ENCODE assay signal across 14 cellular contexts in genomic region chr1:170414989-170415733, GRCh38.
A peak's percentile ranks its signal among the peaks of the same experiment; 100 is the strongest.
DNase-seq lines count a peak whose midpoint lies in the region; TF ChIP-seq lines count a peak whose summit lies in the region.
"Had no signal": no experiment of that assay in that cellular context is flagged by ENCODE, and none has a peak within 500 bp of the region (broad histone marks: within the 10 kb centered on the region; RNA-seq: fewer than 3 reads in every experiment).

No MANE protein-coding gene starts in this region.

- no peaks in the 10 kb centered on the region for H3K27me3 ChIP-seq in HAP-1 (ENCODE audit: low read depth)
- H3K27me3 ChIP-seq: stomach had no signal

- no peak overlapping the region for H3K27ac Mint-ChIP-seq in mesothelial cell of epicardium
- H3K27ac Mint-ChIP-seq: effector memory CD8-positive, alpha-beta T cell; nephron progenitor cell had no signal

- peak; percentile 24 for DNase-seq in AG08395 (ENCODE audit: low spot score)
- peak; percentile 50 for DNase-seq in RPMI8226
- peak; percentile 84 for DNase-seq in fibroblast of the aortic adventitia (ENCODE audit: low read depth)
- peak; percentile 18 for DNase-seq in pons (ENCODE audit: low spot score)
- no peak for DNase-seq in middle frontal gyrus (ENCODE audit: extremely low spot score, low spot score)
- no peak for DNase-seq in COLO829 (ENCODE audit: low spot score)
- DNase-seq in mesothelial cell of epicardium (ENCODE audit: low spot score in 2 of 2, unreplicated experiment in 2 of 2) = no peak
- no peak for DNase-seq in HAP-1 (ENCODE audit: low spot score in 2 of 2)
- DNase-seq: activated effector memory CD4-positive, alpha-beta T cell treated with Interleukin-2 at 50 U/mL for 16 hours; effector memory CD8-positive, alpha-beta T cell; NCI-H2171; nephron progenitor cell; stomach had no signal

- H3K4me3 ChIP-seq in fibroblast of the aortic adventitia (ENCODE audit: low read depth, low read length) (no peak overlapping the region), HAP-1 (no peak overlapping the region)
- H3K4me3 ChIP-seq: skin epidermis, stomach had no signal

- in situ Hi-C loops in HAP-1 (cut with MboI; ENCODE audit: low sequenced_read_pairs) = no loop called here

- H3K4me3 Mint-ChIP-seq in mesothelial cell of epicardium = no peak overlapping the region
- H3K4me3 Mint-ChIP-seq: effector memory CD8-positive, alpha-beta T cell; nephron progenitor cell had no signal

- no peaks in the 10 kb centered on the region for H3K27me3 Mint-ChIP-seq in mesothelial cell of epicardium (ENCODE audit: low read depth)

- no peaks in the 10 kb centered on the region for H3K36me3 ChIP-seq in HAP-1 (replicated peaks)
- H3K36me3 ChIP-seq: stomach had no signal

- H3K4me1 ChIP-seq in HAP-1 = no peaks in the 10 kb centered on the region

- H3K9me3 Mint-ChIP-seq in mesothelial cell of epicardium = peaks cover 18% of the 10 kb centered on the region

- H3K9me3 ChIP-seq in HAP-1 = no peaks in the 10 kb centered on the region
- H3K9me3 ChIP-seq: stomach had no signal

- H3K4me1 Mint-ChIP-seq in mesothelial cell of epicardium = peaks cover 15% of the 10 kb centered on the region
- H3K4me1 Mint-ChIP-seq: nephron progenitor cell had no signal

- TF ChIP-seq CTCF in fibroblast of the aortic adventitia (IDR thresholded peaks at IDR 0.05; ENCODE audit: insufficient read depth, low read length) (no peak), mesothelial cell of epicardium (IDR thresholded peaks at IDR 0.05; ENCODE audit: unreplicated experiment) (no peak)

- no peaks in the 10 kb centered on the region for H3K36me3 Mint-ChIP-seq in mesothelial cell of epicardium

Comparison
In these comparisons a context has a peak if more than half of its experiments do, and no peak if none do; other contexts are left out.
1. DNase-seq: peak in AG08395 (single experiment), RPMI8226 (single experiment), fibroblast of the aortic adventitia (single experiment) and pons (single experiment); none in middle frontal gyrus (single experiment), COLO829 (single experiment), mesothelial cell of epicardium (0 of 2) and HAP-1 (0 of 2).